ENCODE assay signal across 8 cellular contexts in genomic region chr7:4973728-4974198, GRCh38. TPM values are rescaled to one million over a fixed set of nuclear protein-coding genes. Genes with fewer than 3 reads are reported as not detected.
DNase-seq lines count a peak whose midpoint lies in the region; ATAC-seq and TF ChIP-seq lines count a peak whose summit lies in the region.

No MANE protein-coding gene starts in this region.

- no peaks in the 10 kb centered on the region for H3K9me3 Mint-ChIP-seq in effector memory CD8-positive, alpha-beta T cell

- H2BK15ac ChIP-seq in mesenchymal stem cell (ENCODE audit: low read depth, poor library complexity, severe bottlenecking) = peak overlapping the region; percentile 99

- peak overlapping the region; percentile 92 for H4K8ac ChIP-seq in mesenchymal stem cell (ENCODE audit: low read length)

- H2AK5ac ChIP-seq in mesenchymal stem cell (ENCODE audit: low read length, severe bottlenecking) = no peak overlapping the region

- DNase-seq in COR-L47 (lab: John Stamatoyannopoulos, UW) = peak; percentile 89
- peak; percentile 82 to 94 for DNase-seq in HL-60 (ENCODE audit: low read depth in 1 of 2, low spot score in 1 of 2)
- DNase-seq in NK-92 (lab: John Stamatoyannopoulos, UW; ENCODE audit: unreplicated experiment) = peak; percentile 20
- peak; percentile 85 to 96 (median 95) for DNase-seq in activated CD8-positive, alpha-beta memory T cell treated with anti-CD3 and anti-CD28 coated beads for 48 hours (ENCODE audit: low read depth in 2 of 3, low spot score in 2 of 3)
- DNase-seq in effector memory CD8-positive, alpha-beta T cell = peak; percentile 95 to 96 (median 95)
- peak; percentile 91 for DNase-seq in mesenchymal stem cell
- peak; percentile 83 for DNase-seq in stimulated activated CD8-positive, alpha-beta memory T cell treated with anti-CD3 and anti-CD28 coated beads, Interleukin-12 subunit alpha, Interleukin-12 subunit beta, amount 100 ng/mL, for 24 hours (ENCODE audit: extremely low read depth)

- H3K79me1 ChIP-seq in mesenchymal stem cell (replicated peaks; ENCODE audit: low read length, poor library complexity, severe bottlenecking) = peaks cover 9% of the 10 kb centered on the region

- H3K27ac ChIP-seq in HL-60 (replicated peaks) = peak overlapping the region; percentile 60
- peak overlapping the region; percentile 72 for H3K27ac ChIP-seq in mesenchymal stem cell (ENCODE audit: low read length, poor library complexity, severe bottlenecking)

- H3K4me3 ChIP-seq in HL-60 (replicated peaks; ENCODE audit: insufficient read depth, low read length) (peak overlapping the region; percentile 74), mesenchymal stem cell (ENCODE audit: insufficient read depth in 1 of 2, low read depth in 1 of 2, low read length in 2 of 2) (peak overlapping the region; percentile 84 to 97)

- H3K23ac ChIP-seq in mesenchymal stem cell (ENCODE audit: low read length in 2 of 2) = peak overlapping the region in 1 of 2 experiments; percentile 92

- peak overlapping the region; percentile 97 to 98 for H3K27ac Mint-ChIP-seq in effector memory CD8-positive, alpha-beta T cell

- peak overlapping the region in 1 of 2 experiments; percentile 98 for H3K14ac ChIP-seq in mesenchymal stem cell (ENCODE audit: low read length in 2 of 2)

- peaks cover 3% of the 10 kb centered on the region for H3K4me1 ChIP-seq in mesenchymal stem cell (ENCODE audit: control insufficient read depth, insufficient read depth, low read depth, low read length)

- peaks cover 14 to 29% of the 10 kb centered on the region in 2 donors for H3K4me1 Mint-ChIP-seq in effector memory CD8-positive, alpha-beta T cell (ENCODE audit: low read depth in 2 of 2)

- peak overlapping the region; percentile 98 to 99 for H3K18ac ChIP-seq in mesenchymal stem cell (ENCODE audit: low read depth in 1 of 2, low read length in 2 of 2)

- H3K9ac ChIP-seq in mesenchymal stem cell (ENCODE audit: low read length) = peak overlapping the region; percentile 89

- H3K36me3 Mint-ChIP-seq in effector memory CD8-positive, alpha-beta T cell (ENCODE audit: insufficient read depth) = peaks cover 55% of the 10 kb centered on the region

- peak; percentile 90 for ATAC-seq in GM19463 (IDR thresholded peaks at IDR 0.05; ENCODE audit: unreplicated experiment)
- peak; percentile 95 for ATAC-seq in effector memory CD8-positive, alpha-beta T cell (replicated peaks)

- peak overlapping the region; percentile 39 for H3K4me2 ChIP-seq in mesenchymal stem cell (ENCODE audit: low read length, poor library complexity, severe bottlenecking)

- H3K27me3 Mint-ChIP-seq in effector memory CD8-positive, alpha-beta T cell = no peaks in the 10 kb centered on the region

- H3K27me3 ChIP-seq in HL-60 (ENCODE audit: insufficient read depth, poor library complexity, severe bottlenecking) = no peaks in the 10 kb centered on the region
- H3K27me3 ChIP-seq in mesenchymal stem cell (ENCODE audit: control insufficient read depth in 1 of 2, insufficient read depth in 1 of 2, low read length in 2 of 2) = no peaks in the 10 kb centered on the region

- H3K9me3 ChIP-seq in mesenchymal stem cell (ENCODE audit: control insufficient read depth, low read length) = no peaks in the 10 kb centered on the region

- peak overlapping the region; percentile 98 for H2AFZ ChIP-seq in mesenchymal stem cell (ENCODE audit: low read depth, low read length)

- peak overlapping the region; percentile 98 for H4K91ac ChIP-seq in mesenchymal stem cell (ENCODE audit: low read length)

- WGBS in mesenchymal stem cell = under 1% methylated on average over 37 of the region's 41 CpGs

- H2BK120ac ChIP-seq in mesenchymal stem cell (ENCODE audit: low read depth, low read length) = no peak overlapping the region

- peaks cover 15 to 28% of the 10 kb centered on the region in 2 experiments for H3K36me3 ChIP-seq in mesenchymal stem cell (ENCODE audit: control insufficient read depth in 1 of 2, insufficient read depth in 2 of 2, low read depth in 1 of 2, low read length in 2 of 2)

- peak overlapping the region; percentile 90 for H2BK5ac ChIP-seq in mesenchymal stem cell (ENCODE audit: low read depth, low read length, poor library complexity, severe bottlenecking)

- TF ChIP-seq CTCF in HL-60 (IDR thresholded peaks at IDR 0.05; ENCODE audit: insufficient read depth, low read length) = peak; percentile 63

- peak overlapping the region; percentile 97 to 99 for H3K4me3 Mint-ChIP-seq in effector memory CD8-positive, alpha-beta T cell

- peak overlapping the region in 1 of 2 experiments; percentile 91 for H3K4ac ChIP-seq in mesenchymal stem cell (ENCODE audit: low read depth in 1 of 2, low read length in 2 of 2)

- H2BK12ac ChIP-seq in mesenchymal stem cell (ENCODE audit: low read length in 2 of 2) = no peak overlapping the region

RNA-seq across cellular contexts. Expression of gene MMD2, which starts 14.8 kb away (rescaled TPM):
- polyA plus RNA-seq in mesenchymal stem cell (2013, experiment 1 of 2) = not detected
- polyA plus RNA-seq in mesenchymal stem cell (2013, experiment 2 of 2) = not detected

Comparison
In these comparisons a context has a peak if more than half of its experiments do, and no peak if none do; other contexts are left out.
1. Peak in every context shown above with its lines: DNase-seq, ATAC-seq, H3K4me3 ChIP-seq and H3K27ac ChIP-seq.
2. DNase-seq: peak in every context shown above with its lines; median percentile 95 in activated CD8-positive, alpha-beta memory T cell treated with anti-CD3 and anti-CD28 coated beads for 48 hours; 95 in effector memory CD8-positive, alpha-beta T cell; 91 in mesenchymal stem cell; 89 in COR-L47; 88 in HL-60; 83 in stimulated activated CD8-positive, alpha-beta memory T cell treated with anti-CD3 and anti-CD28 coated beads, Interleukin-12 subunit alpha, Interleukin-12 subunit beta, amount 100 ng/mL, for 24 hours; 20 in NK-92.